ENCODE assay signal across 8 cellular contexts in the genomic region with DNA sequence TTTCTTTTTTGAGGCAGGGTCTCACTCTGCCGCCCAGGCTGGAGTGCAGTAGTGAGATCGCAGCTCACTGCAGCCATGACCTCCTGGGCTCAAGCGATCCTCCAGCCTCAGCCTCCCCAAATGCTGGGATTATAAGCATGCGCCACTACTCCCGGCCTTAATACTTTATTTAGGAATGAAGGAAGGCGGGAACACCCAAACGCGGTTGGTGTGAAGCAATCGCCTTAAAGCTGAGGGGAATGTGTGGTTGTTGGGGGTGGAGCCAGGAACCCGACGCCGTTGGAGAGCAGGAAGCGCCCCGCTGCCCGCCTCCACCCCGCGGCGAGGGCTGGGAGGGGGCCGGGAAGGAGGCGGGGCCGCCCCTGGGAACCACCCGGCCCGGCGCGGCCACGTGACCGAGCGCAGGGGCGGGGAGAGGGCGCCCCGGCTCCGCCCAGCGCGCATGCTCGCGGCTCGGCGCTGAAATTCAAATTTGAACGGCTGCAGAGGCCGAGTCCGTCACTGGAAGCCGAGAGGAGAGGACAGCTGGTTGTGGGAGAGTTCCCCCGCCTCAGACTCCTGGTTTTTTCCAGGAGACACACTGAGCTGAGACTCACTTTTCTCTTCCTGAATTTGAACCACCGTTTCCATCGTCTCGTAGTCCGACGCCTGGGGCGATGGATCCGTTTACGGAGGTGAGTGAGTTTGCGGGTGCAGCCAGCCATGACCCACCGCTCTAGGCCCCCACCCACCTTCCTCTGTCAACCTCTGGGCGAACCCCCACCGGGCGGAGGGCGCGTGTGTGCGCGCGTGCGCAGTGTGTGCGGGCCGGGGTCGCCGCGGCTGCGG. TPM values are rescaled to one million over a fixed set of nuclear protein-coding genes. Genes with fewer than 3 reads are reported as not detected.
A peak's percentile ranks its signal among the peaks of the same experiment; 100 is the strongest.
DNase-seq lines count a peak whose midpoint lies in the region; ATAC-seq, FAIRE-seq and TF ChIP-seq lines count a peak whose summit lies in the region.

A gene with protein sequence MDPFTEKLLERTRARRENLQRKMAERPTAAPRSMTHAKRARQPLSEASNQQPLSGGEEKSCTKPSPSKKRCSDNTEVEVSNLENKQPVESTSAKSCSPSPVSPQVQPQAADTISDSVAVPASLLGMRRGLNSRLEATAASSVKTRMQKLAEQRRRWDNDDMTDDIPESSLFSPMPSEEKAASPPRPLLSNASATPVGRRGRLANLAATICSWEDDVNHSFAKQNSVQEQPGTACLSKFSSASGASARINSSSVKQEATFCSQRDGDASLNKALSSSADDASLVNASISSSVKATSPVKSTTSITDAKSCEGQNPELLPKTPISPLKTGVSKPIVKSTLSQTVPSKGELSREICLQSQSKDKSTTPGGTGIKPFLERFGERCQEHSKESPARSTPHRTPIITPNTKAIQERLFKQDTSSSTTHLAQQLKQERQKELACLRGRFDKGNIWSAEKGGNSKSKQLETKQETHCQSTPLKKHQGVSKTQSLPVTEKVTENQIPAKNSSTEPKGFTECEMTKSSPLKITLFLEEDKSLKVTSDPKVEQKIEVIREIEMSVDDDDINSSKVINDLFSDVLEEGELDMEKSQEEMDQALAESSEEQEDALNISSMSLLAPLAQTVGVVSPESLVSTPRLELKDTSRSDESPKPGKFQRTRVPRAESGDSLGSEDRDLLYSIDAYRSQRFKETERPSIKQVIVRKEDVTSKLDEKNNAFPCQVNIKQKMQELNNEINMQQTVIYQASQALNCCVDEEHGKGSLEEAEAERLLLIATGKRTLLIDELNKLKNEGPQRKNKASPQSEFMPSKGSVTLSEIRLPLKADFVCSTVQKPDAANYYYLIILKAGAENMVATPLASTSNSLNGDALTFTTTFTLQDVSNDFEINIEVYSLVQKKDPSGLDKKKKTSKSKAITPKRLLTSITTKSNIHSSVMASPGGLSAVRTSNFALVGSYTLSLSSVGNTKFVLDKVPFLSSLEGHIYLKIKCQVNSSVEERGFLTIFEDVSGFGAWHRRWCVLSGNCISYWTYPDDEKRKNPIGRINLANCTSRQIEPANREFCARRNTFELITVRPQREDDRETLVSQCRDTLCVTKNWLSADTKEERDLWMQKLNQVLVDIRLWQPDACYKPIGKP (plus strand): TSS at position 492 of the 828 bp plus-strand sequence. CDS start 165 bp downstream, at position 657.

- ATAC-seq in HG02885 (IDR thresholded peaks at IDR 0.05; ENCODE audit: poor library complexity, unreplicated experiment): peak; percentile 78

- H3K27ac ChIP-seq in rectal smooth muscle tissue (ENCODE audit: low read depth, low read length): peak within 1 kb of the TSS; percentile 74
- peak within 1 kb of the TSS; percentile 70 for H3K27ac ChIP-seq in vagina

- peak within 1 kb of the TSS; percentile 83 for H3K4me3 ChIP-seq in astrocyte of the cerebellum (ENCODE audit: low read depth, low read length)
- H3K4me3 ChIP-seq in rectal smooth muscle tissue (ENCODE audit: low read length): peak within 1 kb of the TSS; percentile 84
- peak within 1 kb of the TSS; percentile 58 to 70 for H3K4me3 ChIP-seq in vagina

- H3K4me1 ChIP-seq in rectal smooth muscle tissue (ENCODE audit: control insufficient read depth, insufficient read depth, low read length): peaks cover 5% of the 10 kb centered on the region
- H3K4me1 ChIP-seq in vagina: peaks cover 29% of the 10 kb centered on the region

- TF ChIP-seq CTCF in astrocyte of the cerebellum (IDR thresholded peaks at IDR 0.05; ENCODE audit: low read depth, low read length, missing control alignments) (no peak), vagina (IDR thresholded peaks at IDR 0.05) (no peak)

- DNase-seq in GM18507 (ENCODE audit: extremely low spot score, insufficient read length, low read depth): peak; percentile 94
- peak; percentile 76 for DNase-seq in NCI-H1694 treated with DMSO at 0.1 percent for 48 hours (lab: John Stamatoyannopoulos, UW)
- DNase-seq in T-helper 22 cell (ENCODE audit: low read depth): peak; percentile 76
- peak; percentile 87 for DNase-seq in astrocyte of the cerebellum (ENCODE audit: low read depth)
- DNase-seq in hepatic stellate cell (ENCODE audit: low spot score): peak; percentile 91
- DNase-seq in vagina (ENCODE audit: extremely low spot score in 2 of 2): peak in 1 of 2 donors; percentile 96

- FAIRE-seq in GM18507 (lab: Jason Lieb, UNC): peak; percentile 80

- intact Hi-C loops in vagina (cut with DNase I): no loop called here

- H3K36me3 ChIP-seq in rectal smooth muscle tissue (ENCODE audit: control insufficient read depth, insufficient read depth, low read length) (no peaks in the 10 kb centered on the region), vagina (no peaks in the 10 kb centered on the region)

- in situ Hi-C loops in astrocyte of the cerebellum (cut with HindIII; ENCODE audit: low sequenced_read_pairs): no loop called here

- no peaks in the 10 kb centered on the region for H3K9me3 ChIP-seq in vagina

- H3K27me3 ChIP-seq in rectal smooth muscle tissue (ENCODE audit: control insufficient read depth, insufficient read depth, low read length) (no peaks in the 10 kb centered on the region), vagina (no peaks in the 10 kb centered on the region)

- no peak for TF ChIP-seq POLR2A in vagina (IDR thresholded peaks at IDR 0.05)

- no peak within 1 kb of the TSS for H3K9ac ChIP-seq in rectal smooth muscle tissue (ENCODE audit: low read length)

RNA-seq across cellular contexts. Expression of the gene that starts here (rescaled TPM):
- 18.9 TPM for total RNA-seq in vagina
